21 cellular contexts compared by ENCODE assay signal in genomic region chr21:33369586-33369985, GRCh38.
"Had no signal": no experiment of that assay in that cellular context is flagged by ENCODE, and none has a peak within 500 bp of the region (broad histone marks: within the 10 kb centered on the region; RNA-seq: fewer than 3 reads in every experiment).

No MANE protein-coding gene starts in this region.

- H3K9me3 ChIP-seq: neutrophil, uterus had no signal

- H3K4me3 Mint-ChIP-seq: endodermal cell, immature natural killer cell, type B pancreatic cell had no signal

- H3K27me3 ChIP-seq: foreskin keratinocyte, neutrophil, spleen, uterus had no signal

- H3K27ac ChIP-seq: foreskin keratinocyte, left ventricle myocardium inferior, lower lobe of right lung, neutrophil, uterus had no signal

- H3K4me3 ChIP-seq: left ventricle myocardium inferior, lower lobe of right lung, spleen, uterus had no signal

- ATAC-seq: foreskin keratinocyte, lower lobe of right lung, sciatic nerve had no signal

- H3K27me3 Mint-ChIP-seq: type B pancreatic cell had no signal

- DNase-seq: effector CD4-positive, alpha-beta T cell; endodermal cell; erythroblast; foreskin keratinocyte; immature natural killer cell; left ventricle myocardium inferior; lower lobe of right lung; mesenchymal stem cell; midbrain; posterior cingulate gyrus; spleen; stimulated activated CD4-positive, alpha-beta T cell treated with anti-CD3 and anti-CD28 coated beads, Interleukin-2, amount 100 ng/mL, for 24 hours; stimulated activated CD4-positive, alpha-beta T cell treated with anti-CD3 and anti-CD28 coated beads, Interleukin-4, amount 100 ng/mL, for 4 hours; stimulated activated naive CD4-positive, alpha-beta T cell treated with Interleukin-2 at 50 U/mL for 16 hours; uterus had no signal

- H3K27ac Mint-ChIP-seq: endodermal cell, immature natural killer cell, type B pancreatic cell had no signal

- H3K4me1 Mint-ChIP-seq: endodermal cell had no signal

- H3K36me3 ChIP-seq: left ventricle myocardium inferior, lower lobe of right lung, neutrophil, spleen, uterus had no signal

- H3K36me3 Mint-ChIP-seq: type B pancreatic cell had no signal

- FAIRE-seq: colon, endothelial cell of umbilical vein, keratinocyte had no signal

- H3K4me1 ChIP-seq: uterus had no signal
